ENCODE assay signal across 1 cellular context in the genomic region with DNA sequence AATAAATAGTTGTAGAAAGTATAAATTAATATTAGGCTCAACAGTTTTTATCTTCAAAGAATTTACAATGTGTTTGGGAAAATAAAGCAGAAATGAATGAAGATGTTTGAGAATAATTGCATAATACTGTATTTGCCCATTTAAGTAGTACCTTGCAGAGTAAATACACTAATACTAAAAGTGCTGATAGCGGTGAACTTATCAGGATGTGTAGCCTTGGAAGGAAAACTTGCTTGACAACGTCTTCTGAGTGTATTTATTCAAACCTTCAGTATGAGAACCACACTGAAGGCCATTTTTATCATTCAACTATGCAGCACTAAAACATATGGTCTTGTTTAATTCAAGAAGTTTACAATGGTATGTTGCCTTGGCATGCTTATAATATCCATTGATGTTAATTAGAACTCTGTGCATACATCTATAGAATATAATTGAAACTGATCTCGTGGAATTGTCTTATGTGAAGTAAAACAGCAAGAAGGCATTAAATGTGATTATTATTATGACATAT.
TF ChIP-seq lines count a peak whose summit lies in the region.

No MANE protein-coding gene starts in this region.

TF ChIP-seq in HepG2, 621 proteins besides CTCF, POLR2A, EP300 and RAD21 (continued from another document and continues in another):
- TF ChIP-seq, protein P1, sequence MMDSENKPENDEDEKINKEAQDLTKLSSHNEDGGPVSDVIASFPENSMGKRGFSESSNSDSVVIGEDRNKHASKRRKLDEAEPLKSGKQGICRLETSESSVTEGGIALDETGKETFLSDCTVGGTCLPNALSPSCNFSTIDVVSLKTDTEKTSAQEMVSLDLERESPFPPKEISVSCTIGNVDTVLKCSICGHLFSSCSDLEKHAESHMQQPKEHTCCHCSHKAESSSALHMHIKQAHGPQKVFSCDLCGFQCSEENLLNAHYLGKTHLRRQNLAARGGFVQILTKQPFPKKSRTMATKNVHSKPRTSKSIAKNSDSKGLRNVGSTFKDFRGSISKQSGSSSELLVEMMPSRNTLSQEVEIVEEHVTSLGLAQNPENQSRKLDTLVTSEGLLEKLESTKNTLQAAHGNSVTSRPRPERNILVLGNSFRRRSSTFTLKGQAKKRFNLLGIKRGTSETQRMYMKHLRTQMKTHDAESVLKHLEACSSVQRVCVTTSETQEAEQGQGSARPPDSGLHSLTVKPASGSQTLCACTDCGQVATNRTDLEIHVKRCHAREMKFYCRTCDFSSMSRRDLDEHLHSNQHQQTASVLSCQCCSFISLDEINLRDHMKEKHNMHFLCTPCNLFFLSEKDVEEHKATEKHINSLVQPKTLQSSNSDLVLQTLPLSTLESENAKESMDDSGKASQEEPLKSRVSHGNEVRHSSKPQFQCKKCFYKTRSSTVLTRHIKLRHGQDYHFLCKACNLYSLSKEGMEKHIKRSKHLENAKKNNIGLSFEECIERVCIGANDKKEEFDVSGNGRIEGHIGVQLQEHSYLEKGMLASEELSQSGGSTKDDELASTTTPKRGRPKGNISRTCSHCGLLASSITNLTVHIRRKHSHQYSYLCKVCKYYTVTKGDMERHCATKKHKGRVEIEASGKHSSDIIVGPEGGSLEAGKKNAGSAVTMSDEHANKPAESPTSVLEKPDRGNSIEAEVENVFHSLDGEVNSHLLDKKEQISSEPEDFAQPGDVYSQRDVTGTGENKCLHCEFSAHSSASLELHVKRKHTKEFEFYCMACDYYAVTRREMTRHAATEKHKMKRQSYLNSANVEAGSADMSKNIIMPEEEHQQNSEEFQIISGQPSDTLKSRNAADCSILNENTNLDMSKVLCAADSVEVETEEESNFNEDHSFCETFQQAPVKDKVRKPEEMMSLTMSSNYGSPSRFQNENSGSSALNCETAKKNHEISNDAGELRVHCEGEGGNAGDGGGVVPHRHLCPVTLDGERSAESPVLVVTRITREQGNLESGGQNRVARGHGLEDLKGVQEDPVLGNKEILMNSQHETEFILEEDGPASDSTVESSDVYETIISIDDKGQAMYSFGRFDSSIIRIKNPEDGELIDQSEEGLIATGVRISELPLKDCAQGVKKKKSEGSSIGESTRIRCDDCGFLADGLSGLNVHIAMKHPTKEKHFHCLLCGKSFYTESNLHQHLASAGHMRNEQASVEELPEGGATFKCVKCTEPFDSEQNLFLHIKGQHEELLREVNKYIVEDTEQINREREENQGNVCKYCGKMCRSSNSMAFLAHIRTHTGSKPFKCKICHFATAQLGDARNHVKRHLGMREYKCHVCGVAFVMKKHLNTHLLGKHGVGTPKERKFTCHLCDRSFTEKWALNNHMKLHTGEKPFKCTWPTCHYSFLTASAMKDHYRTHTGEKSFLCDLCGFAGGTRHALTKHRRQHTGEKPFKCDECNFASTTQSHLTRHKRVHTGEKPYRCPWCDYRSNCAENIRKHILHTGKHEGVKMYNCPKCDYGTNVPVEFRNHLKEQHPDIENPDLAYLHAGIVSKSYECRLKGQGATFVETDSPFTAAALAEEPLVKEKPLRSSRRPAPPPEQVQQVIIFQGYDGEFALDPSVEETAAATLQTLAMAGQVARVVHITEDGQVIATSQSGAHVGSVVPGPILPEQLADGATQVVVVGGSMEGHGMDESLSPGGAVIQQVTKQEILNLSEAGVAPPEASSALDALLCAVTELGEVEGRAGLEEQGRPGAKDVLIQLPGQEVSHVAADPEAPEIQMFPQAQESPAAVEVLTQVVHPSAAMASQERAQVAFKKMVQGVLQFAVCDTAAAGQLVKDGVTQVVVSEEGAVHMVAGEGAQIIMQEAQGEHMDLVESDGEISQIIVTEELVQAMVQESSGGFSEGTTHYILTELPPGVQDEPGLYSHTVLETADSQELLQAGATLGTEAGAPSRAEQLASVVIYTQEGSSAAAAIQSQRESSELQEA (CRISPR knock-in tag; IDR thresholded peaks at IDR 0.05; ENCODE audit: not compliant biosample characterization) = no peak
- TF ChIP-seq, protein P2, sequence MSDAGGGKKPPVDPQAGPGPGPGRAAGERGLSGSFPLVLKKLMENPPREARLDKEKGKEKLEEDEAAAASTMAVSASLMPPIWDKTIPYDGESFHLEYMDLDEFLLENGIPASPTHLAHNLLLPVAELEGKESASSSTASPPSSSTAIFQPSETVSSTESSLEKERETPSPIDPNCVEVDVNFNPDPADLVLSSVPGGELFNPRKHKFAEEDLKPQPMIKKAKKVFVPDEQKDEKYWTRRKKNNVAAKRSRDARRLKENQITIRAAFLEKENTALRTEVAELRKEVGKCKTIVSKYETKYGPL (CRISPR knock-in tag; IDR thresholded peaks at IDR 0.05) = no peak
- TF ChIP-seq, protein P3, sequence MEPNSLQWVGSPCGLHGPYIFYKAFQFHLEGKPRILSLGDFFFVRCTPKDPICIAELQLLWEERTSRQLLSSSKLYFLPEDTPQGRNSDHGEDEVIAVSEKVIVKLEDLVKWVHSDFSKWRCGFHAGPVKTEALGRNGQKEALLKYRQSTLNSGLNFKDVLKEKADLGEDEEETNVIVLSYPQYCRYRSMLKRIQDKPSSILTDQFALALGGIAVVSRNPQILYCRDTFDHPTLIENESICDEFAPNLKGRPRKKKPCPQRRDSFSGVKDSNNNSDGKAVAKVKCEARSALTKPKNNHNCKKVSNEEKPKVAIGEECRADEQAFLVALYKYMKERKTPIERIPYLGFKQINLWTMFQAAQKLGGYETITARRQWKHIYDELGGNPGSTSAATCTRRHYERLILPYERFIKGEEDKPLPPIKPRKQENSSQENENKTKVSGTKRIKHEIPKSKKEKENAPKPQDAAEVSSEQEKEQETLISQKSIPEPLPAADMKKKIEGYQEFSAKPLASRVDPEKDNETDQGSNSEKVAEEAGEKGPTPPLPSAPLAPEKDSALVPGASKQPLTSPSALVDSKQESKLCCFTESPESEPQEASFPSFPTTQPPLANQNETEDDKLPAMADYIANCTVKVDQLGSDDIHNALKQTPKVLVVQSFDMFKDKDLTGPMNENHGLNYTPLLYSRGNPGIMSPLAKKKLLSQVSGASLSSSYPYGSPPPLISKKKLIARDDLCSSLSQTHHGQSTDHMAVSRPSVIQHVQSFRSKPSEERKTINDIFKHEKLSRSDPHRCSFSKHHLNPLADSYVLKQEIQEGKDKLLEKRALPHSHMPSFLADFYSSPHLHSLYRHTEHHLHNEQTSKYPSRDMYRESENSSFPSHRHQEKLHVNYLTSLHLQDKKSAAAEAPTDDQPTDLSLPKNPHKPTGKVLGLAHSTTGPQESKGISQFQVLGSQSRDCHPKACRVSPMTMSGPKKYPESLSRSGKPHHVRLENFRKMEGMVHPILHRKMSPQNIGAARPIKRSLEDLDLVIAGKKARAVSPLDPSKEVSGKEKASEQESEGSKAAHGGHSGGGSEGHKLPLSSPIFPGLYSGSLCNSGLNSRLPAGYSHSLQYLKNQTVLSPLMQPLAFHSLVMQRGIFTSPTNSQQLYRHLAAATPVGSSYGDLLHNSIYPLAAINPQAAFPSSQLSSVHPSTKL (CRISPR knock-in tag; IDR thresholded peaks at IDR 0.05) = peak; percentile 38; the same call in 1 of the 2 replicates
- TF ChIP-seq NCOA2 (CRISPR knock-in tag; IDR thresholded peaks at IDR 0.05) = 0 out of 2 replicates have a peak, but pooled peaks have one; percentile 17
- no peak for TF ChIP-seq ZNF138 (CRISPR knock-in tag; IDR thresholded peaks at IDR 0.05; ENCODE audit: low read depth)
- TF ChIP-seq ZFP90 (CRISPR knock-in tag; IDR thresholded peaks at IDR 0.05; ENCODE audit: borderline replicate concordance) = no peak
- TF ChIP-seq TCF7L2 (IDR thresholded peaks at IDR 0.05; ENCODE audit: low read depth, low read length) = no peak
- TF ChIP-seq, protein P4, sequence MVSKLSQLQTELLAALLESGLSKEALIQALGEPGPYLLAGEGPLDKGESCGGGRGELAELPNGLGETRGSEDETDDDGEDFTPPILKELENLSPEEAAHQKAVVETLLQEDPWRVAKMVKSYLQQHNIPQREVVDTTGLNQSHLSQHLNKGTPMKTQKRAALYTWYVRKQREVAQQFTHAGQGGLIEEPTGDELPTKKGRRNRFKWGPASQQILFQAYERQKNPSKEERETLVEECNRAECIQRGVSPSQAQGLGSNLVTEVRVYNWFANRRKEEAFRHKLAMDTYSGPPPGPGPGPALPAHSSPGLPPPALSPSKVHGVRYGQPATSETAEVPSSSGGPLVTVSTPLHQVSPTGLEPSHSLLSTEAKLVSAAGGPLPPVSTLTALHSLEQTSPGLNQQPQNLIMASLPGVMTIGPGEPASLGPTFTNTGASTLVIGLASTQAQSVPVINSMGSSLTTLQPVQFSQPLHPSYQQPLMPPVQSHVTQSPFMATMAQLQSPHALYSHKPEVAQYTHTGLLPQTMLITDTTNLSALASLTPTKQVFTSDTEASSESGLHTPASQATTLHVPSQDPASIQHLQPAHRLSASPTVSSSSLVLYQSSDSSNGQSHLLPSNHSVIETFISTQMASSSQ (IDR thresholded peaks at IDR 0.05; ENCODE audit: low read depth) = no peak
- TF ChIP-seq, protein P4 (CRISPR knock-in tag; IDR thresholded peaks at IDR 0.05; ENCODE audit: borderline replicate concordance) = no peak
- no peak for TF ChIP-seq FOXC1 (CRISPR knock-in tag; IDR thresholded peaks at IDR 0.05; ENCODE audit: borderline replicate concordance)
- TF ChIP-seq, protein P5, sequence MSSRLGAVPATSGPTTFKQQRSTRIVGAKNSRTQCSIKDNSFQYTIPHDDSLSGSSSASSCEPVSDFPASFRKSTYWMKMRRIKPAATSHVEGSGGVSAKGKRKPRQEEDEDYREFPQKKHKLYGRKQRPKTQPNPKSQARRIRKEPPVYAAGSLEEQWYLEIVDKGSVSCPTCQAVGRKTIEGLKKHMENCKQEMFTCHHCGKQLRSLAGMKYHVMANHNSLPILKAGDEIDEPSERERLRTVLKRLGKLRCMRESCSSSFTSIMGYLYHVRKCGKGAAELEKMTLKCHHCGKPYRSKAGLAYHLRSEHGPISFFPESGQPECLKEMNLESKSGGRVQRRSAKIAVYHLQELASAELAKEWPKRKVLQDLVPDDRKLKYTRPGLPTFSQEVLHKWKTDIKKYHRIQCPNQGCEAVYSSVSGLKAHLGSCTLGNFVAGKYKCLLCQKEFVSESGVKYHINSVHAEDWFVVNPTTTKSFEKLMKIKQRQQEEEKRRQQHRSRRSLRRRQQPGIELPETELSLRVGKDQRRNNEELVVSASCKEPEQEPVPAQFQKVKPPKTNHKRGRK (CRISPR knock-in tag; IDR thresholded peaks at IDR 0.05) = no peak
- no peak for TF ChIP-seq ZNF484 (CRISPR knock-in tag; IDR thresholded peaks at IDR 0.05; ENCODE audit: borderline replicate concordance, low read depth)
- TF ChIP-seq FOXA3 (CRISPR knock-in tag; IDR thresholded peaks at IDR 0.05) = peak; percentile 28; the same call in 1 of the 2 replicates
- TF ChIP-seq ZNF850 (CRISPR knock-in tag; conservative IDR thresholded peaks at IDR 0.05) = no peak
- no peak for TF ChIP-seq PCBP1 (IDR thresholded peaks at IDR 0.05; ENCODE audit: borderline replicate concordance, low read depth, low read length)
- TF ChIP-seq, protein P6, sequence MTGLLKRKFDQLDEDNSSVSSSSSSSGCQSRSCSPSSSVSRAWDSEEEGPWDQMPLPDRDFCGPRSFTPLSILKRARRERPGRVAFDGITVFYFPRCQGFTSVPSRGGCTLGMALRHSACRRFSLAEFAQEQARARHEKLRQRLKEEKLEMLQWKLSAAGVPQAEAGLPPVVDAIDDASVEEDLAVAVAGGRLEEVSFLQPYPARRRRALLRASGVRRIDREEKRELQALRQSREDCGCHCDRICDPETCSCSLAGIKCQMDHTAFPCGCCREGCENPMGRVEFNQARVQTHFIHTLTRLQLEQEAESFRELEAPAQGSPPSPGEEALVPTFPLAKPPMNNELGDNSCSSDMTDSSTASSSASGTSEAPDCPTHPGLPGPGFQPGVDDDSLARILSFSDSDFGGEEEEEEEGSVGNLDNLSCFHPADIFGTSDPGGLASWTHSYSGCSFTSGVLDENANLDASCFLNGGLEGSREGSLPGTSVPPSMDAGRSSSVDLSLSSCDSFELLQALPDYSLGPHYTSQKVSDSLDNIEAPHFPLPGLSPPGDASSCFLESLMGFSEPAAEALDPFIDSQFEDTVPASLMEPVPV (CRISPR knock-in tag; IDR thresholded peaks at IDR 0.05) = no peak
- TF ChIP-seq MIXL1 (CRISPR knock-in tag; IDR thresholded peaks at IDR 0.05) = no peak
- TF ChIP-seq, protein P7, sequence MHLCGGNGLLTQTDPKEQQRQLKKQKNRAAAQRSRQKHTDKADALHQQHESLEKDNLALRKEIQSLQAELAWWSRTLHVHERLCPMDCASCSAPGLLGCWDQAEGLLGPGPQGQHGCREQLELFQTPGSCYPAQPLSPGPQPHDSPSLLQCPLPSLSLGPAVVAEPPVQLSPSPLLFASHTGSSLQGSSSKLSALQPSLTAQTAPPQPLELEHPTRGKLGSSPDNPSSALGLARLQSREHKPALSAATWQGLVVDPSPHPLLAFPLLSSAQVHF (CRISPR knock-in tag; IDR thresholded peaks at IDR 0.05) = no peak
- no peak for TF ChIP-seq KAT8 (CRISPR knock-in tag; IDR thresholded peaks at IDR 0.05)
- TF ChIP-seq BCL6 (CRISPR knock-in tag; IDR thresholded peaks at IDR 0.05) = no peak
- TF ChIP-seq ZNF687 (CRISPR knock-in tag; IDR thresholded peaks at IDR 0.05) = no peak
